In the genomic region with DNA sequence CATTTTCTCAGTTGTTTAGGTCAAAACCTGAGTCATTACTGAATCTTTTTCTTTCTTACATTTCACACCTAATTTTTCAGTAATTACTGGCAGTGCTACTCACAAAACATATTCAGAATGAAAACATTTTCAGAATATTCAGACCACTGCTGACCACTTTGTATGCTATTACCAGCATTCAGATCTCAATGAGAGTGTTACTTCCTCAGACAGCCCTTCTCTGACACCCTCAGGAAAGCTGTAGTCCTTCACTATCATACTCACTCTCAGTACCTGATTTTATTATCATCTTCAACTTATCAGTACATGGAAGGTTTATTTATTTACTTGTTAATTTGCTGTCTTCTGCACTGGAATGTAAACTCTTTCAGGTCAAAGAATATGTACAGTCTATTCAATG, we compare ENCODE assay signal across 3 cellular contexts.
TF ChIP-seq lines count a peak whose summit lies in the region.

No MANE protein-coding gene starts in this region.

TF ChIP-seq in GM23338, 12 proteins besides CTCF, POLR2A, EP300 and RAD21 (continues in another document):
- TF ChIP-seq EZH2phosphoT487 (IDR thresholded peaks at IDR 0.05; ENCODE audit: unreplicated experiment), result no peak
- TF ChIP-seq, protein P1, sequence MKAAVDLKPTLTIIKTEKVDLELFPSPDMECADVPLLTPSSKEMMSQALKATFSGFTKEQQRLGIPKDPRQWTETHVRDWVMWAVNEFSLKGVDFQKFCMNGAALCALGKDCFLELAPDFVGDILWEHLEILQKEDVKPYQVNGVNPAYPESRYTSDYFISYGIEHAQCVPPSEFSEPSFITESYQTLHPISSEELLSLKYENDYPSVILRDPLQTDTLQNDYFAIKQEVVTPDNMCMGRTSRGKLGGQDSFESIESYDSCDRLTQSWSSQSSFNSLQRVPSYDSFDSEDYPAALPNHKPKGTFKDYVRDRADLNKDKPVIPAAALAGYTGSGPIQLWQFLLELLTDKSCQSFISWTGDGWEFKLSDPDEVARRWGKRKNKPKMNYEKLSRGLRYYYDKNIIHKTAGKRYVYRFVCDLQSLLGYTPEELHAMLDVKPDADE (IDR thresholded peaks at IDR 0.05), result no peak
- TF ChIP-seq POLR2AphosphoS5 (IDR thresholded peaks at IDR 0.05; ENCODE audit: low read depth), result no peak
- no peak for TF ChIP-seq STAT1 (IDR thresholded peaks at IDR 0.05; ENCODE audit: unreplicated experiment)

TF ChIP-seq in GM12878, 131 proteins besides CTCF, POLR2A, EP300 and RAD21:
- no peak for TF ChIP-seq ASH2L (IDR thresholded peaks at IDR 0.05; ENCODE audit: borderline replicate concordance, low read depth)
- TF ChIP-seq MTA2 (IDR thresholded peaks at IDR 0.05; ENCODE audit: low read depth), result 0 out of 2 replicates have a peak, but pooled peaks have one; percentile 14

TF ChIP-seq in liver, 16 proteins besides CTCF, POLR2A, EP300 and RAD21:
- TF ChIP-seq, protein P2, sequence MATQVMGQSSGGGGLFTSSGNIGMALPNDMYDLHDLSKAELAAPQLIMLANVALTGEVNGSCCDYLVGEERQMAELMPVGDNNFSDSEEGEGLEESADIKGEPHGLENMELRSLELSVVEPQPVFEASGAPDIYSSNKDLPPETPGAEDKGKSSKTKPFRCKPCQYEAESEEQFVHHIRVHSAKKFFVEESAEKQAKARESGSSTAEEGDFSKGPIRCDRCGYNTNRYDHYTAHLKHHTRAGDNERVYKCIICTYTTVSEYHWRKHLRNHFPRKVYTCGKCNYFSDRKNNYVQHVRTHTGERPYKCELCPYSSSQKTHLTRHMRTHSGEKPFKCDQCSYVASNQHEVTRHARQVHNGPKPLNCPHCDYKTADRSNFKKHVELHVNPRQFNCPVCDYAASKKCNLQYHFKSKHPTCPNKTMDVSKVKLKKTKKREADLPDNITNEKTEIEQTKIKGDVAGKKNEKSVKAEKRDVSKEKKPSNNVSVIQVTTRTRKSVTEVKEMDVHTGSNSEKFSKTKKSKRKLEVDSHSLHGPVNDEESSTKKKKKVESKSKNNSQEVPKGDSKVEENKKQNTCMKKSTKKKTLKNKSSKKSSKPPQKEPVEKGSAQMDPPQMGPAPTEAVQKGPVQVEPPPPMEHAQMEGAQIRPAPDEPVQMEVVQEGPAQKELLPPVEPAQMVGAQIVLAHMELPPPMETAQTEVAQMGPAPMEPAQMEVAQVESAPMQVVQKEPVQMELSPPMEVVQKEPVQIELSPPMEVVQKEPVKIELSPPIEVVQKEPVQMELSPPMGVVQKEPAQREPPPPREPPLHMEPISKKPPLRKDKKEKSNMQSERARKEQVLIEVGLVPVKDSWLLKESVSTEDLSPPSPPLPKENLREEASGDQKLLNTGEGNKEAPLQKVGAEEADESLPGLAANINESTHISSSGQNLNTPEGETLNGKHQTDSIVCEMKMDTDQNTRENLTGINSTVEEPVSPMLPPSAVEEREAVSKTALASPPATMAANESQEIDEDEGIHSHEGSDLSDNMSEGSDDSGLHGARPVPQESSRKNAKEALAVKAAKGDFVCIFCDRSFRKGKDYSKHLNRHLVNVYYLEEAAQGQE (IDR thresholded peaks at IDR 0.05), result no peak
- TF ChIP-seq EGR1 (IDR thresholded peaks at IDR 0.05; ENCODE audit: low read depth in 2 of 2) (no peak), SP1 (IDR thresholded peaks at IDR 0.05) (no peak), TAF1 (conservative IDR thresholded peaks at IDR 0.05) (no peak), FOXA1 (IDR thresholded peaks at IDR 0.05) (no peak), GABPA (IDR thresholded peaks at IDR 0.05 in 1 of 2, conservative IDR thresholded peaks at IDR 0.05 in 1 of 2) (no peak), HNF4G (IDR thresholded peaks at IDR 0.05) (no peak), FOXA2 (IDR thresholded peaks at IDR 0.05) (no peak), HNF4A (conservative IDR thresholded peaks at IDR 0.05) (no peak), YY1 (IDR thresholded peaks at IDR 0.05) (no peak), JUND (IDR thresholded peaks at IDR 0.05) (no peak)
- TF ChIP-seq, protein P3, sequence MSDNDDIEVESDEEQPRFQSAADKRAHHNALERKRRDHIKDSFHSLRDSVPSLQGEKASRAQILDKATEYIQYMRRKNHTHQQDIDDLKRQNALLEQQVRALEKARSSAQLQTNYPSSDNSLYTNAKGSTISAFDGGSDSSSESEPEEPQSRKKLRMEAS (IDR thresholded peaks at IDR 0.05), result no peak
- TF ChIP-seq, protein P4, sequence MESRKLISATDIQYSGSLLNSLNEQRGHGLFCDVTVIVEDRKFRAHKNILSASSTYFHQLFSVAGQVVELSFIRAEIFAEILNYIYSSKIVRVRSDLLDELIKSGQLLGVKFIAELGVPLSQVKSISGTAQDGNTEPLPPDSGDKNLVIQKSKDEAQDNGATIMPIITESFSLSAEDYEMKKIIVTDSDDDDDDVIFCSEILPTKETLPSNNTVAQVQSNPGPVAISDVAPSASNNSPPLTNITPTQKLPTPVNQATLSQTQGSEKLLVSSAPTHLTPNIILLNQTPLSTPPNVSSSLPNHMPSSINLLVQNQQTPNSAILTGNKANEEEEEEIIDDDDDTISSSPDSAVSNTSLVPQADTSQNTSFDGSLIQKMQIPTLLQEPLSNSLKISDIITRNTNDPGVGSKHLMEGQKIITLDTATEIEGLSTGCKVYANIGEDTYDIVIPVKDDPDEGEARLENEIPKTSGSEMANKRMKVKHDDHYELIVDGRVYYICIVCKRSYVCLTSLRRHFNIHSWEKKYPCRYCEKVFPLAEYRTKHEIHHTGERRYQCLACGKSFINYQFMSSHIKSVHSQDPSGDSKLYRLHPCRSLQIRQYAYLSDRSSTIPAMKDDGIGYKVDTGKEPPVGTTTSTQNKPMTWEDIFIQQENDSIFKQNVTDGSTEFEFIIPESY (IDR thresholded peaks at IDR 0.05), result no peak
